Comparison of ENCODE assay signal across 23 cellular contexts in the genomic region with DNA sequence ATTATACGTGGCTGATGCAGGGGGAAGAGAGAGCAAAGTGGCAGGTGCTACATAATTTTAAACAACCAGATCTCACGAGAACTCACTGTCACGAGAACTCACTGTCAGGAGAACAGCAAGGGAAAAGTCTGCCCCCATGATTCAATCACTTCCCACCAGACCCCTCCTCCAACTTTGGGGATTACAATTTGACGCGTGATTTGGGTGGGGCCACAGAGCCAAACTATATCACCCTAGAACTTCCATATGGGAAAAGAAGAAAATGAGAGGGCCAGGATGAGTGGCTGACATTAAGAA. TPM values are rescaled to one million over a fixed set of nuclear protein-coding genes. Genes with fewer than 3 reads are reported as not detected.
"Had no signal": no experiment of that assay in that cellular context is flagged by ENCODE, and none has a peak within 500 bp of the region (broad histone marks: within the 10 kb centered on the region; RNA-seq: fewer than 3 reads in every experiment).

No MANE protein-coding gene starts in this region.

- H3K4me1 ChIP-seq: ascending aorta, esophagus muscularis mucosa, gastrocnemius medialis, left ventricle myocardium inferior, prostate gland, uterus had no signal

- ATAC-seq: effector memory CD8-positive, alpha-beta T cell; gastrocnemius medialis; naive thymus-derived CD8-positive, alpha-beta T cell; T-cell had no signal

- DNase-seq: activated CD4-positive, alpha-beta memory T cell treated with anti-CD3 and anti-CD28 coated beads, Interleukin-2, amount 10 ng/mL, durations not matched to agents 7 days and 5 days; brain microvascular endothelial cell; caudate nucleus; effector memory CD8-positive, alpha-beta T cell; gastrocnemius medialis; head of caudate nucleus; hypothalamus; left ventricle myocardium inferior; naive thymus-derived CD8-positive, alpha-beta T cell; ovary; spleen; stimulated activated CD4-positive, alpha-beta T cell treated with anti-CD3 and anti-CD28 coated beads, Interleukin-4, amount 100 ng/mL, for 1 hour; stimulated activated naive CD4-positive, alpha-beta T cell; T-cell; testis; trophoblast cell; uterus had no signal

- H3K27ac ChIP-seq: ascending aorta, brain microvascular endothelial cell, esophagus muscularis mucosa, gastrocnemius medialis, left ventricle myocardium inferior, neutrophil, ovary, prostate gland, testis, uterus had no signal

- H3K27me3 Mint-ChIP-seq: activated CD4-positive, alpha-beta memory T cell treated with anti-CD3 and anti-CD28 coated beads, Interleukin-2, amount 10 ng/mL, durations not matched to agents 7 days and 5 days; effector memory CD8-positive, alpha-beta T cell; naive thymus-derived CD8-positive, alpha-beta T cell; T-cell had no signal

- H3K9me3 ChIP-seq: gastrocnemius medialis, neutrophil, ovary, prostate gland, testis, uterus had no signal

- H3K4me3 ChIP-seq: ascending aorta, esophagus muscularis mucosa, gastrocnemius medialis, left ventricle myocardium inferior, ovary, prostate gland, spleen, testis, uterus had no signal

- H3K4me3 Mint-ChIP-seq: activated CD4-positive, alpha-beta memory T cell treated with anti-CD3 and anti-CD28 coated beads, Interleukin-2, amount 10 ng/mL, durations not matched to agents 7 days and 5 days; activated T-helper 1 cell treated with anti-CD3 and anti-CD28 coated beads, Interleukin-12 subunit alpha, Interleukin-12 subunit beta, Interleukin-2, Interleukin-4 antibody, amounts not matched to agents 30 ng/mL and 10 ng/mL and 1 ng/mL, durations not matched to agents 14 hours and 24 hours and 36 hours; effector memory CD8-positive, alpha-beta T cell; mesothelial cell of epicardium; naive thymus-derived CD8-positive, alpha-beta T cell; T-cell had no signal

- H3K27ac Mint-ChIP-seq: activated CD4-positive, alpha-beta memory T cell treated with anti-CD3 and anti-CD28 coated beads, Interleukin-2, amount 10 ng/mL, durations not matched to agents 7 days and 5 days; activated T-helper 1 cell treated with anti-CD3 and anti-CD28 coated beads, Interleukin-12 subunit alpha, Interleukin-12 subunit beta, Interleukin-2, Interleukin-4 antibody, amounts not matched to agents 30 ng/mL and 10 ng/mL and 1 ng/mL, durations not matched to agents 14 hours and 24 hours and 36 hours; mesothelial cell of epicardium; naive thymus-derived CD8-positive, alpha-beta T cell; T-cell had no signal

- H3K36me3 ChIP-seq: ascending aorta, brain microvascular endothelial cell, esophagus muscularis mucosa, gastrocnemius medialis, left ventricle myocardium inferior, neutrophil, ovary, prostate gland, spleen, uterus had no signal

- H3K27me3 ChIP-seq: ascending aorta, brain microvascular endothelial cell, esophagus muscularis mucosa, gastrocnemius medialis, neutrophil, ovary, spleen, testis, uterus had no signal

RNA-seq across cellular contexts. Expression of a gene that starts 15.8 kb away (rescaled TPM):
- total RNA-seq: ascending aorta had no signal
